In the genomic region with DNA sequence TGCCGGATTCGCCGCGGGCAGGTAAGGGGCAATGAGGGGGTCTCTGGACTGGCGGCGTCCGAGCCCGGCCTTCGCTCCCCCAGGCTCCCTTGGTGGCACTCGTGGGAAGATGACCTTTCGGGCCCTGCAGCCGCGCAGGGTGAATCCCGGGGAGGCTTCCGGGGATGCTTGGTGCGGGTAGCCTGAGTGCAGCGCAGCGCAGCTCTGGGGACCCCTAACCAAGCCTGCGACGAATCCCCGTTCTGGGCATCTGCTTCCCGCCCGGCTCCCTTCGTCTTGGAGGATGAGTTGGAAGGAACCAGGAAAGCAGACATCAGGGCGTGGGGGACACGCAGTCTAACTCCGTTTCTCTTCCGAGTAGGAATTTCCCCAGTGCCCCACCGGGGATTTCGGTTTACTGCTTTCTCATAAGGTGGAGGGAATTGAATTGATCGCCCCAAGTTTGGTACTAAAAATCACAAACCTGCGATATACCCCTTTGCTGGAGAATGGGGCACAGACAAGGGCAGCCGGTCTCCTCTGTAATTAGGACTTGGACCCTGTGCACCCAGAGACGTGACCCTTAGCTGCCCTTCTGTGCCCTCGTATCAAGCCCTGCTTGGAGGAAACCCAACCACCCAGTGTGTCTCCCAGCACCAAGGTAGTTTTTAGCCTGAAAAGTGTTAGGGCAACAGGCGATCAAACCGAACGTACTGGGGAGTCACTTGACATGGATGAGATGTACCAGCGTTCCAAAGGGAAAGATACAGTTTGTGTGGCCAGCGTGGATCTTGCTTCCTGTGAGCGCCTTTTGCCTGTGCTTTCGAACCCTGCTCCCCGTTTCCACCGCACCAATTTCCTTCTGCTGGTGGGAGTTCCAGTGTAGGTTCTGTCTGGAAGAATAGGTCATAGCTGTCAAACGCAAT, we compare ENCODE assay signal across 8 cellular contexts. TPM values are rescaled to one million over a fixed set of nuclear protein-coding genes. Genes with fewer than 3 reads are reported as not detected.
DNase-seq lines count a peak whose midpoint lies in the region; ATAC-seq and TF ChIP-seq lines count a peak whose summit lies in the region.

No MANE protein-coding gene starts in this region.

- DNase-seq in CD4-positive, CD25-positive, alpha-beta regulatory T cell: peak in 1 of 3 donors; percentile 4
- DNase-seq in activated CD4-positive, alpha-beta memory T cell treated with anti-CD3 and anti-CD28 coated beads, Interleukin-2, amount 10 ng/mL, durations not matched to agents 7 days and 5 days: no peak
- DNase-seq in immature natural killer cell (no peak), T-helper 9 cell (no peak), RWPE1 (ENCODE audit: low spot score) (no peak), NCI-H748 treated with DMSO at 0.1 percent for 48 hours (lab: John Stamatoyannopoulos, UW) (no peak)
- peak; percentile 9 for DNase-seq in stimulated activated naive B cell treated with anti-CD40 and anti-IgM and Interleukin-4, amounts not matched to agents 10 μg/mL and 1 μg/mL and 100 μg/mL, for 72 hours

- H3K27ac Mint-ChIP-seq in CD4-positive, CD25-positive, alpha-beta regulatory T cell: no peak overlapping the region
- no peak overlapping the region for H3K27ac Mint-ChIP-seq in activated CD4-positive, alpha-beta memory T cell treated with anti-CD3 and anti-CD28 coated beads, Interleukin-2, amount 10 ng/mL, durations not matched to agents 7 days and 5 days
- no peak overlapping the region for H3K27ac Mint-ChIP-seq in immature natural killer cell
- no peak overlapping the region for H3K27ac Mint-ChIP-seq in stimulated activated naive B cell treated with anti-CD40 and anti-IgM and Interleukin-4, amounts not matched to agents 10 μg/mL and 1 μg/mL and 100 μg/mL, for 72 hours

- no peak for TF ChIP-seq CTCF in RWPE1 (conservative IDR thresholded peaks at IDR 0.05; ENCODE audit: low read depth)

- H3K4me3 Mint-ChIP-seq in CD4-positive, CD25-positive, alpha-beta regulatory T cell: peak overlapping the region; percentile 61 to 75 (median 72)
- peak overlapping the region; percentile 48 for H3K4me3 Mint-ChIP-seq in activated CD4-positive, alpha-beta memory T cell treated with anti-CD3 and anti-CD28 coated beads, Interleukin-2, amount 10 ng/mL, durations not matched to agents 7 days and 5 days
- H3K4me3 Mint-ChIP-seq in immature natural killer cell: peak overlapping the region; percentile 56 to 80 (median 69)
- peak overlapping the region; percentile 83 to 85 for H3K4me3 Mint-ChIP-seq in stimulated activated naive B cell treated with anti-CD40 and anti-IgM and Interleukin-4, amounts not matched to agents 10 μg/mL and 1 μg/mL and 100 μg/mL, for 72 hours

- H3K36me3 ChIP-seq in CD4-positive, CD25-positive, alpha-beta regulatory T cell (ENCODE audit: control insufficient read depth, insufficient read depth, low read length): no peaks in the 10 kb centered on the region

- H3K27me3 Mint-ChIP-seq in CD4-positive, CD25-positive, alpha-beta regulatory T cell: peaks cover 91% of the 10 kb centered on the region
- H3K27me3 Mint-ChIP-seq in activated CD4-positive, alpha-beta memory T cell treated with anti-CD3 and anti-CD28 coated beads, Interleukin-2, amount 10 ng/mL, durations not matched to agents 7 days and 5 days: peaks cover 68% of the 10 kb centered on the region
- H3K27me3 Mint-ChIP-seq in immature natural killer cell (ENCODE audit: low read depth in 3 of 3): peaks cover 8 to 14% (median 10%) of the 10 kb centered on the region in 3 donors
- H3K27me3 Mint-ChIP-seq in stimulated activated naive B cell treated with anti-CD40 and anti-IgM and Interleukin-4, amounts not matched to agents 10 μg/mL and 1 μg/mL and 100 μg/mL, for 72 hours: peaks cover 7 to 14% of the 10 kb centered on the region in 2 donors

- H3K27ac ChIP-seq in CD4-positive, CD25-positive, alpha-beta regulatory T cell (ENCODE audit: insufficient read depth, low read length, poor library complexity, severe bottlenecking): no peak overlapping the region
- no peak overlapping the region for H3K27ac ChIP-seq in RWPE1

- peaks cover 0 to 8% (median 0%) of the 10 kb centered on the region in 7 donors for H3K9me3 Mint-ChIP-seq in CD4-positive, CD25-positive, alpha-beta regulatory T cell
- H3K9me3 Mint-ChIP-seq in activated CD4-positive, alpha-beta memory T cell treated with anti-CD3 and anti-CD28 coated beads, Interleukin-2, amount 10 ng/mL, durations not matched to agents 7 days and 5 days: no peaks in the 10 kb centered on the region
- H3K9me3 Mint-ChIP-seq in immature natural killer cell: no peaks in the 10 kb centered on the region
- H3K9me3 Mint-ChIP-seq in stimulated activated naive B cell treated with anti-CD40 and anti-IgM and Interleukin-4, amounts not matched to agents 10 μg/mL and 1 μg/mL and 100 μg/mL, for 72 hours: no peaks in the 10 kb centered on the region

- POLR2A ChIA-PET in activated CD4-positive, alpha-beta memory T cell treated with anti-CD3 and anti-CD28 coated beads, Interleukin-2, amount 10 ng/mL, durations not matched to agents 7 days and 5 days (lab: Charles Lee): no interaction called here
- POLR2A ChIA-PET in RWPE1 (lab: Yijun Ruan, JAX; ENCODE audit: low non-redundant PET): no interaction called here

- no peak for ATAC-seq in CD4-positive, CD25-positive, alpha-beta regulatory T cell (ENCODE audit: low read depth in 2 of 2)
- peak; percentile 14 for ATAC-seq in GM21825 (IDR thresholded peaks at IDR 0.05; ENCODE audit: unreplicated experiment)
- ATAC-seq in stimulated activated naive B cell treated with anti-CD40 and anti-IgM and Interleukin-4, amounts not matched to agents 10 μg/mL and 1 μg/mL and 100 μg/mL, for 72 hours (replicated peaks): peak; percentile 29 to 43

- peaks cover 5 to 18% (median 7%) of the 10 kb centered on the region in 4 donors for H3K4me1 Mint-ChIP-seq in CD4-positive, CD25-positive, alpha-beta regulatory T cell
- peaks cover 10% of the 10 kb centered on the region for H3K4me1 Mint-ChIP-seq in activated CD4-positive, alpha-beta memory T cell treated with anti-CD3 and anti-CD28 coated beads, Interleukin-2, amount 10 ng/mL, durations not matched to agents 7 days and 5 days
- H3K4me1 Mint-ChIP-seq in immature natural killer cell: peaks cover 10 to 16% of the 10 kb centered on the region in 2 donors
- H3K4me1 Mint-ChIP-seq in stimulated activated naive B cell treated with anti-CD40 and anti-IgM and Interleukin-4, amounts not matched to agents 10 μg/mL and 1 μg/mL and 100 μg/mL, for 72 hours: peaks cover 14 to 31% of the 10 kb centered on the region in 2 donors

- no peaks in the 10 kb centered on the region for H3K36me3 Mint-ChIP-seq in CD4-positive, CD25-positive, alpha-beta regulatory T cell
- no peaks in the 10 kb centered on the region for H3K36me3 Mint-ChIP-seq in activated CD4-positive, alpha-beta memory T cell treated with anti-CD3 and anti-CD28 coated beads, Interleukin-2, amount 10 ng/mL, durations not matched to agents 7 days and 5 days (ENCODE audit: low read depth)
- H3K36me3 Mint-ChIP-seq in immature natural killer cell: no peaks in the 10 kb centered on the region
- H3K36me3 Mint-ChIP-seq in stimulated activated naive B cell treated with anti-CD40 and anti-IgM and Interleukin-4, amounts not matched to agents 10 μg/mL and 1 μg/mL and 100 μg/mL, for 72 hours: no peaks in the 10 kb centered on the region

- no peak overlapping the region for H3K4me3 ChIP-seq in CD4-positive, CD25-positive, alpha-beta regulatory T cell (ENCODE audit: low read depth, low read length)

- H3K4me1 ChIP-seq in CD4-positive, CD25-positive, alpha-beta regulatory T cell (ENCODE audit: control insufficient read depth, insufficient read depth, low read length, poor library complexity, severe bottlenecking): peaks cover 18% of the 10 kb centered on the region

- peaks cover 42% of the 10 kb centered on the region for H3K27me3 ChIP-seq in CD4-positive, CD25-positive, alpha-beta regulatory T cell (ENCODE audit: control insufficient read depth, insufficient read depth, low read length)

- no peaks in the 10 kb centered on the region for H3K9me3 ChIP-seq in CD4-positive, CD25-positive, alpha-beta regulatory T cell (ENCODE audit: control insufficient read depth in 2 of 2, low read length in 2 of 2)

- CTCF ChIA-PET in activated CD4-positive, alpha-beta memory T cell treated with anti-CD3 and anti-CD28 coated beads, Interleukin-2, amount 10 ng/mL, durations not matched to agents 7 days and 5 days (lab: Charles Lee): interaction anchor here (1.4 kb wide), 1 partner anchor 86 kb away, joined by 5 read pairs; no protein-coding TSS in a partner anchor
- CTCF ChIA-PET in RWPE1 (lab: Yijun Ruan, JAX): no interaction called here

RNA-seq across cellular contexts. Expression of a gene that starts 1.0 kb away (rescaled TPM):
- total RNA-seq in CD4-positive, CD25-positive, alpha-beta regulatory T cell: 0.81 TPM
- under 1 TPM in 2 of 4 donors, not detected in 2; 0.29 to 0.59 TPM for polyA plus RNA-seq in CD4-positive, CD25-positive, alpha-beta regulatory T cell
- total RNA-seq in activated CD4-positive, alpha-beta memory T cell treated with anti-CD3 and anti-CD28 coated beads, Interleukin-2, amount 10 ng/mL, durations not matched to agents 7 days and 5 days: not detected
- polyA plus RNA-seq in immature natural killer cell: under 1 TPM in 1 of 3 donors, not detected in 2; 0.58 TPM

RNA-seq across cellular contexts. Expression of a gene that starts 52.0 kb away (rescaled TPM):
- total RNA-seq in CD4-positive, CD25-positive, alpha-beta regulatory T cell: 7.2 TPM
- under 1 TPM; 0.32 to 0.64 (median 0.48) TPM for polyA plus RNA-seq in CD4-positive, CD25-positive, alpha-beta regulatory T cell
- total RNA-seq in activated CD4-positive, alpha-beta memory T cell treated with anti-CD3 and anti-CD28 coated beads, Interleukin-2, amount 10 ng/mL, durations not matched to agents 7 days and 5 days: 1 to 10 TPM; 6.7 to 7.7 TPM
- polyA plus RNA-seq in immature natural killer cell: under 1 TPM; 0.12 to 0.68 (median 0.26) TPM

Comparison
In these comparisons a context has a peak if more than half of its experiments do, and no peak if none do; other contexts are left out.
1. ATAC-seq: peak in GM21825 (single experiment) and stimulated activated naive B cell treated with anti-CD40 and anti-IgM and Interleukin-4, amounts not matched to agents 10 μg/mL and 1 μg/mL and 100 μg/mL, for 72 hours (2 of 2); none in CD4-positive, CD25-positive, alpha-beta regulatory T cell (0 of 2).
2. Peak in every context shown above with its lines, with median percentiles within 50 percentile points of each other: H3K4me3 Mint-ChIP-seq.